Comparison of ENCODE assay signal across 8 cellular contexts in the genomic region with DNA sequence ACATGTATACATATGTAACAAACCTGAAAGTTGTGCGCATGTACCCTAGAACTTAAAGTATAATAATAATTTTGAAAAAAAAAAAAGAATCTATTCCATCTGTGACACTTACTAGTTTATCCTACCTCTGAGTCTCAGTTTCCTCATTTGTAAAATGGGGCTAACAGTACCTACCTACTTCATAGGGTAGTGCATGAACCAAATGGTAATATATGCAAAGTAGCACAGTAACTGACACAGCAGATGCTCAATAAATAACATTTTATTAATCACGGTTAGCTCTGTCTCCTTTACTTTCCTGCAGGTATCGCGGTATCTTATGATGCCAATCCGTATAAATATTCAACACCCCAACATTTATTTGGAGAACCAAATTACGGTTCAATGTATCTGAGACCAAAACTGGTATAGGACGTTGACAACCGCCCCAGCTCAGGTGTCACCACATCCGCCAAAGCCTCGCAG. TPM values are rescaled to one million over a fixed set of nuclear protein-coding genes. Genes with fewer than 3 reads are reported as not detected.
A peak's percentile ranks its signal among the peaks of the same experiment; 100 is the strongest.
DNase-seq lines count a peak whose midpoint lies in the region; ATAC-seq, FAIRE-seq and TF ChIP-seq lines count a peak whose summit lies in the region.

No MANE protein-coding gene starts in this region.

- FAIRE-seq in HTR-8/SVneo (lab: Jason Lieb, UNC) = no peak

- H3K36me3 ChIP-seq in CD4-positive, CD25-positive, alpha-beta regulatory T cell (ENCODE audit: control insufficient read depth, insufficient read depth, low read length) = no peaks in the 10 kb centered on the region
- H3K36me3 ChIP-seq in H7 (replicated peaks; ENCODE audit: control insufficient read depth, insufficient read depth, low read length) (no peaks in the 10 kb centered on the region), SK-N-MC (ENCODE audit: insufficient read depth, low read length) (no peaks in the 10 kb centered on the region; the same call in 1 of the 2 replicates), spleen (peaks cover 0 to 8% (median 0%) of the 10 kb centered on the region in 6 donors)

- H3K9me3 ChIP-seq in CD4-positive, CD25-positive, alpha-beta regulatory T cell (ENCODE audit: control insufficient read depth in 2 of 2, low read length in 2 of 2) = no peaks in the 10 kb centered on the region
- H3K9me3 ChIP-seq in SK-N-MC (ENCODE audit: low read depth, low read length) = no peaks in the 10 kb centered on the region
- no peaks in the 10 kb centered on the region for H3K9me3 ChIP-seq in spleen

- H3K4me3 ChIP-seq in CD4-positive, CD25-positive, alpha-beta regulatory T cell (ENCODE audit: low read depth, low read length) = peak overlapping the region; percentile 97
- peak overlapping the region; percentile 94 for H3K4me3 ChIP-seq in H7 (ENCODE audit: insufficient read depth, low read depth, low read length)
- peak overlapping the region; percentile 91 for H3K4me3 ChIP-seq in SK-N-MC
- H3K4me3 ChIP-seq in fibroblast of the aortic adventitia (ENCODE audit: low read depth, low read length) = peak overlapping the region; percentile 92
- peak overlapping the region; percentile 69 to 97 (median 92) for H3K4me3 ChIP-seq in spleen

- no peak for ATAC-seq in CD4-positive, CD25-positive, alpha-beta regulatory T cell (ENCODE audit: low read depth in 2 of 2)

- peak overlapping the region; percentile 86 to 97 (median 91) for H3K4me3 Mint-ChIP-seq in CD4-positive, CD25-positive, alpha-beta regulatory T cell

- H3K27ac Mint-ChIP-seq in CD4-positive, CD25-positive, alpha-beta regulatory T cell = peak overlapping the region; percentile 97 to 99 (median 98)

- peaks cover 7% of the 10 kb centered on the region for H3K27me3 Mint-ChIP-seq in CD4-positive, CD25-positive, alpha-beta regulatory T cell

- DNase-seq in CD4-positive, CD25-positive, alpha-beta regulatory T cell = no peak
- DNase-seq in H7 (no peak), SK-N-MC (ENCODE audit: low read depth, low spot score) (no peak), fibroblast of the aortic adventitia (ENCODE audit: low read depth) (no peak), spleen (no peak), NCI-H345 treated with DMSO at 0.1 percent for 48 hours (lab: John Stamatoyannopoulos, UW; ENCODE audit: unreplicated experiment) (no peak), OCI-M1 (lab: John Stamatoyannopoulos, UW) (no peak), HTR-8/SVneo (ENCODE audit: insufficient read length, low spot score) (no peak)

- no peaks in the 10 kb centered on the region for H3K9me3 Mint-ChIP-seq in CD4-positive, CD25-positive, alpha-beta regulatory T cell

- intact Hi-C loops in spleen (cut with DNase I; ENCODE audit: low total_unique reads) = no loop called here

- H3K36me3 Mint-ChIP-seq in CD4-positive, CD25-positive, alpha-beta regulatory T cell = peaks cover 7% of the 10 kb centered on the region

- TF ChIP-seq CTCF in fibroblast of the aortic adventitia (IDR thresholded peaks at IDR 0.05; ENCODE audit: insufficient read depth, low read length) = no peak
- no peak for TF ChIP-seq CTCF in spleen (IDR thresholded peaks at IDR 0.05 in 8 of 11, conservative IDR thresholded peaks at IDR 0.05 in 3 of 11)

- no peak for TF ChIP-seq POLR2A in spleen (IDR thresholded peaks at IDR 0.05)

- 7 to 10% (median 8%) methylated on average over 10 of the region's 10 CpGs for WGBS in spleen, 5 donors

- H3K27ac ChIP-seq in CD4-positive, CD25-positive, alpha-beta regulatory T cell (ENCODE audit: insufficient read depth, low read length, poor library complexity, severe bottlenecking) = peak overlapping the region; percentile 99
- H3K27ac ChIP-seq in SK-N-MC (peak overlapping the region; percentile 98), spleen (peak overlapping the region; percentile 76 to 99 (median 98))

- H3K9ac ChIP-seq in SK-N-MC (ENCODE audit: insufficient read length) = peak overlapping the region; percentile 94

- no peaks in the 10 kb centered on the region for H3K27me3 ChIP-seq in CD4-positive, CD25-positive, alpha-beta regulatory T cell (ENCODE audit: control insufficient read depth, insufficient read depth, low read length)
- no peaks in the 10 kb centered on the region for H3K27me3 ChIP-seq in H7 (ENCODE audit: control insufficient read depth, insufficient read depth, low read length)
- no peaks in the 10 kb centered on the region for H3K27me3 ChIP-seq in spleen (replicated peaks in 1 of 7)

- peaks cover 18 to 55% (median 40%) of the 10 kb centered on the region in 4 donors for H3K4me1 Mint-ChIP-seq in CD4-positive, CD25-positive, alpha-beta regulatory T cell

- peaks cover 33% of the 10 kb centered on the region for H3K4me1 ChIP-seq in CD4-positive, CD25-positive, alpha-beta regulatory T cell (ENCODE audit: control insufficient read depth, insufficient read depth, low read length, poor library complexity, severe bottlenecking)
- H3K4me1 ChIP-seq in spleen = peaks cover 20 to 62% (median 49%) of the 10 kb centered on the region in 6 donors

RNA-seq across cellular contexts. Expression of gene TMED10, which starts 0.7 kb away (rescaled TPM):
- total RNA-seq in CD4-positive, CD25-positive, alpha-beta regulatory T cell = 128 TPM
- 100 to 1,000 TPM; 238 to 265 (median 250) TPM for polyA plus RNA-seq in CD4-positive, CD25-positive, alpha-beta regulatory T cell
- 151 and 240 TPM in 2 replicates for total RNA-seq in H7 (2014; rRNA removed; shearing (Covaris generic))
- total RNA-seq in fibroblast of the aortic adventitia (ENCODE audit: low replicate concordance) (143 and 373 TPM in 2 replicates), spleen (100 to 1,000 TPM; 167 to 212 (median 191) TPM)
- 10 to 100 TPM; 33.3 to 52.2 (median 46.6) TPM for polyA plus RNA-seq in spleen

RNA-seq across cellular contexts. Expression of gene NEK9, which starts 48.9 kb away (rescaled TPM):
- 58.4 TPM for total RNA-seq in CD4-positive, CD25-positive, alpha-beta regulatory T cell
- polyA plus RNA-seq in CD4-positive, CD25-positive, alpha-beta regulatory T cell = 10 to 100 TPM; 10.8 to 14.4 (median 12.6) TPM
- 23.0 and 38.4 TPM in 2 replicates for total RNA-seq in H7 (2014; rRNA removed; shearing (Covaris generic))
- 51.3 and 80.8 TPM in 2 replicates for total RNA-seq in fibroblast of the aortic adventitia (ENCODE audit: low replicate concordance)
- total RNA-seq in spleen = 100 to 1,000 TPM in 1 of 7 donors, 10 to 100 TPM in 6; 68.5 to 102 (median 86.5) TPM
- 10 to 100 TPM; 31.7 to 38.8 (median 33.0) TPM for polyA plus RNA-seq in spleen
